Comparison of ENCODE assay signal across 23 cellular contexts in genomic region chr10:133238066-133238804, GRCh38. TPM values are rescaled to one million over a fixed set of nuclear protein-coding genes. Genes with fewer than 3 reads are reported as not detected.
DNase-seq lines count a peak whose midpoint lies in the region; FAIRE-seq and TF ChIP-seq lines count a peak whose summit lies in the region.
"Had no signal": no experiment of that assay in that cellular context is flagged by ENCODE, and none has a peak within 500 bp of the region (broad histone marks: within the 10 kb centered on the region; RNA-seq: fewer than 3 reads in every experiment).

No MANE protein-coding gene starts in this region.

- H3K4ac ChIP-seq in H1 (replicated peaks; ENCODE audit: insufficient read length, low read depth, low read length): no peak overlapping the region

- FAIRE-seq in H1 (lab: Jason Lieb, UNC): peak; percentile 19
- FAIRE-seq: bronchial epithelial cell had no signal

- WGBS in H1 (ENCODE audit: extremely low coverage in 1 of 2, insufficient coverage in 1 of 2, insufficient read length in 1 of 2, insufficient replicate concordance in 2 of 2, low coverage in 1 of 2, low lambda C conversion rate in 2 of 2, missing lambda C conversion rate in 1 of 2), 2 experiments: 9% methylated on average over 28 of the region's 44 CpGs; no CpG with 5 or more reads in 1 of the 2 experiments

- no peak overlapping the region for H2AK5ac ChIP-seq in H1 (ENCODE audit: low read depth, low read length)

- H2BK120ac ChIP-seq in H1 (replicated peaks; ENCODE audit: low read depth, low read length): no peak overlapping the region

- TF ChIP-seq CTCF in H1 (IDR thresholded peaks at IDR 0.05; ENCODE audit: control extremely low read depth in 1 of 3, insufficient read depth in 1 of 3, low read depth in 1 of 3, low read length in 3 of 3): no peak

- DNase-seq in H1 (ENCODE audit: low read depth in 1 of 2, low spot score in 2 of 2): no peak
- peak; percentile 56 for DNase-seq in left kidney (ENCODE audit: low read depth, low spot score)
- no peak for DNase-seq in effector memory CD4-positive, alpha-beta T cell
- DNase-seq in NCI-H345 (lab: John Stamatoyannopoulos, UW): no peak
- DNase-seq in HCEC 1CT: no peak
- no peak for DNase-seq in NCI-H510A (lab: John Stamatoyannopoulos, UW)
- DNase-seq: activated CD4-positive, alpha-beta memory T cell treated with anti-CD3 and anti-CD28 coated beads for 36 hours; activated T-cell treated with anti-CD3 and anti-CD28 coated beads for 4 hours; amygdala; colonic mucosa; GM23248; KG1; NCI-H2171; RPMI8226; stimulated activated CD8-positive, alpha-beta memory T cell treated with anti-CD3 and anti-CD28 coated beads, Interleukin-4, amount 100 ng/mL, for 48 hours; upper lobe of right lung had no signal

- POLR2A ChIA-PET in H1 (lab: Charles Lee; ENCODE audit: partially characterized antibody): interaction anchor here (1.0 to 1.7 kb wide), 6 partner anchors 9 to 26 kb away, joined by 3 to 6 read pairs (median 4); no protein-coding TSS in a partner anchor

- no peak overlapping the region for H3K56ac ChIP-seq in H1 (replicated peaks; ENCODE audit: insufficient read length, low read depth, low read length)

- H3K14ac ChIP-seq in H1 (ENCODE audit: insufficient read length): no peak overlapping the region

- H3K4me3 ChIP-seq in BLaER1 (no peak overlapping the region), HUES48 (ENCODE audit: low read depth, low read length) (peak overlapping the region; percentile 60), H1 (ENCODE audit: extremely low read depth in 1 of 4, insufficient read depth in 2 of 4, low read depth in 3 of 4, low read length in 4 of 4) (peak overlapping the region; percentile 22 to 62 (median 37))
- no peak overlapping the region for H3K4me3 ChIP-seq in effector memory CD4-positive, alpha-beta T cell (ENCODE audit: insufficient read depth, low read depth, low read length, poor library complexity, severe bottlenecking)
- H3K4me3 ChIP-seq: colonic mucosa, GM23248, upper lobe of right lung had no signal

- H4K91ac ChIP-seq in H1 (replicated peaks; ENCODE audit: insufficient read length, low read length): no peak overlapping the region

- CTCF ChIA-PET in H1 (lab: Charles Lee; ENCODE audit: partially characterized antibody): interaction anchor here (1.8 kb wide), 1 partner anchor 69 kb away, joined by 7 read pairs; no protein-coding TSS in a partner anchor

- H3K79me1 ChIP-seq in H1 (ENCODE audit: low read depth, low read length): 0 out of 2 replicates have a peak, but pooled peaks cover 2% of the 10 kb centered on the region

- no peaks in the 10 kb centered on the region for H3K36me3 ChIP-seq in BLaER1
- H3K36me3 ChIP-seq in HUES48 (ENCODE audit: control insufficient read depth, insufficient read depth, low read length): no peaks in the 10 kb centered on the region
- peaks cover 0 to 5% (median 0%) of the 10 kb centered on the region in 4 experiments; a peak in 4 of 8 replicates for H3K36me3 ChIP-seq in H1 (ENCODE audit: control insufficient read depth in 2 of 4, insufficient read depth in 4 of 4, low read length in 3 of 4)
- H3K36me3 ChIP-seq in effector memory CD4-positive, alpha-beta T cell (ENCODE audit: control insufficient read depth, insufficient read depth, low read length): no peaks in the 10 kb centered on the region
- H3K36me3 ChIP-seq: colonic mucosa, upper lobe of right lung, WERI-Rb-1 had no signal

- no peak overlapping the region for H2BK5ac ChIP-seq in H1 (ENCODE audit: low read depth, low read length)

- H3K27me3 ChIP-seq in BLaER1: peaks cover 84% of the 10 kb centered on the region
- H3K27me3 ChIP-seq in HUES48 (ENCODE audit: control insufficient read depth, insufficient read depth, low read length): peaks cover 48% of the 10 kb centered on the region
- peaks cover 23 to 46% (median 43%) of the 10 kb centered on the region in 4 experiments for H3K27me3 ChIP-seq in H1 (replicated peaks in 1 of 4; ENCODE audit: control insufficient read depth in 3 of 4, extremely low read depth in 1 of 4, insufficient read depth in 3 of 4, low read length in 3 of 4)
- peaks cover 67% of the 10 kb centered on the region for H3K27me3 ChIP-seq in effector memory CD4-positive, alpha-beta T cell (replicated peaks; ENCODE audit: control insufficient read depth, insufficient read depth, low read length, poor library complexity, severe bottlenecking)

- peaks cover 12% of the 10 kb centered on the region; the same call in 1 of the 2 replicates for H3K23me2 ChIP-seq in H1 (ENCODE audit: low read depth, low read length)

- H3K18ac ChIP-seq in H1 (ENCODE audit: extremely low read depth, low read length): peak overlapping the region; percentile 60; the same call in 1 of the 2 replicates

- H3K4me2 ChIP-seq in BLaER1 (peak overlapping the region; percentile 22), H1 (ENCODE audit: insufficient read depth in 1 of 2, low read depth in 2 of 2, low read length in 2 of 2) (peak overlapping the region; percentile 91 to 92)

- no peaks in the 10 kb centered on the region for H3K9me3 ChIP-seq in BLaER1
- no peaks in the 10 kb centered on the region for H3K9me3 ChIP-seq in HUES48 (ENCODE audit: control insufficient read depth, insufficient read depth, low read length)
- H3K9me3 ChIP-seq in H1 (ENCODE audit: insufficient read depth in 2 of 2, low read depth in 1 of 2, low read length in 1 of 2): no peaks in the 10 kb centered on the region
- H3K9me3 ChIP-seq in effector memory CD4-positive, alpha-beta T cell (ENCODE audit: control insufficient read depth, low read length): no peaks in the 10 kb centered on the region
- H3K9me3 ChIP-seq: colonic mucosa, upper lobe of right lung had no signal

- H2BK12ac ChIP-seq in H1 (ENCODE audit: low read depth, low read length): 0 out of 2 replicates have a peak overlapping the region, but pooled peaks have one; percentile 3

- H2BK15ac ChIP-seq in H1 (ENCODE audit: low read length): no peak overlapping the region

- H2BK20ac ChIP-seq in H1 (ENCODE audit: low read length): no peak overlapping the region

- H2AFZ ChIP-seq in H1 (ENCODE audit: low read length): no peak overlapping the region
- H2AFZ ChIP-seq: GM23248, parathyroid adenoma had no signal

- H4K20me1 ChIP-seq in BLaER1 (peaks cover 34% of the 10 kb centered on the region), H1 (replicated peaks in 1 of 2; ENCODE audit: control insufficient read depth in 1 of 2, insufficient read depth in 2 of 2, low read length in 2 of 2) (peaks cover 0 to 4% of the 10 kb centered on the region in 2 experiments)

- TF ChIP-seq POLR2A in H1 (IDR thresholded peaks at IDR 0.05; ENCODE audit: control extremely low read depth in 1 of 2, low read depth in 2 of 2, low read length in 2 of 2): no peak

- no peak overlapping the region for H3K23ac ChIP-seq in H1 (ENCODE audit: insufficient read length)

- no peak overlapping the region for H4K5ac ChIP-seq in H1 (ENCODE audit: insufficient read length, low read depth, low read length)

- no peak overlapping the region for H3K27ac ChIP-seq in BLaER1
- peak overlapping the region; percentile 51 for H3K27ac ChIP-seq in HUES48 (ENCODE audit: low read depth, low read length)
- no peak overlapping the region for H3K27ac ChIP-seq in H1 (ENCODE audit: low read depth, low read length)
- no peak overlapping the region for H3K27ac ChIP-seq in effector memory CD4-positive, alpha-beta T cell (ENCODE audit: insufficient read depth, low read length, poor library complexity, severe bottlenecking)
- H3K27ac ChIP-seq: colonic mucosa, GM23248, parathyroid adenoma, upper lobe of right lung had no signal

- TF ChIP-seq EP300 in H1 (IDR thresholded peaks at IDR 0.05; ENCODE audit: borderline replicate concordance in 1 of 2, low read depth in 2 of 2, low read length in 2 of 2): no peak

- TF ChIP-seq RAD21 in H1 (IDR thresholded peaks at IDR 0.05 in 1 of 2, conservative IDR thresholded peaks at IDR 0.05 in 1 of 2; ENCODE audit: low read depth in 2 of 2, low read length in 2 of 2): no peak

- H3K79me2 ChIP-seq in H1 (ENCODE audit: control insufficient read depth in 1 of 2, insufficient read depth in 2 of 2, low read length in 2 of 2): no peaks in the 10 kb centered on the region
- H3K79me2 ChIP-seq: parathyroid adenoma had no signal

- H3K4me1 ChIP-seq in BLaER1: peaks cover 68% of the 10 kb centered on the region
- H3K4me1 ChIP-seq in HUES48 (ENCODE audit: control insufficient read depth, insufficient read depth, low read length): peaks cover 9% of the 10 kb centered on the region
- H3K4me1 ChIP-seq in H1 (replicated peaks in 1 of 4; ENCODE audit: control insufficient read depth in 3 of 4, insufficient read depth in 4 of 4, low read length in 3 of 4): peaks cover 3 to 25% (median 13%) of the 10 kb centered on the region in 4 experiments
- H3K4me1 ChIP-seq in effector memory CD4-positive, alpha-beta T cell (ENCODE audit: control insufficient read depth, insufficient read depth, low read length, poor library complexity, severe bottlenecking): peaks cover 39% of the 10 kb centered on the region
- H3K4me1 ChIP-seq: colonic mucosa, parathyroid adenoma had no signal

- H4K8ac ChIP-seq in H1 (ENCODE audit: extremely low read depth, insufficient read depth, low read length): no peak overlapping the region

- no peak overlapping the region for H3K9ac ChIP-seq in BLaER1
- no peak overlapping the region for H3K9ac ChIP-seq in HUES48 (ENCODE audit: low read depth, low read length)
- H3K9ac ChIP-seq in H1 (replicated peaks in 1 of 4; ENCODE audit: extremely low read depth in 1 of 4, low read depth in 3 of 4, low read length in 3 of 4): peak overlapping the region in 1 of 4 experiments; percentile 17; a peak in 2 of 7 replicates
- H3K9ac ChIP-seq: GM23248, parathyroid adenoma had no signal

RNA-seq across cellular contexts. Expression of gene VENTX, which starts 0.6 kb away (rescaled TPM):
- 4.7 and 5.6 TPM in 2 replicates for total RNA-seq in H1 (2021; fragmentation: NEBNext Ultra II Directional; extraction: Animal tissue kit (Norgen Biotek cat#: 25700))
- 5.6 and 7.8 TPM in 2 replicates for polyA plus RNA-seq in H1 (2011; rRNA removed)
- 4.6 TPM for polyA plus RNA-seq in H1 (2011; cell fraction: cytosol; rRNA removed)
- 17.4 TPM for polyA plus RNA-seq in H1 (2011; cell fraction: nucleus; rRNA removed)
- 3.4 to 5.9 TPM (median 5.1 TPM) in 4 replicates for polyA plus RNA-seq in H1 (2012, experiment 1 of 2)
- 3.8 TPM for polyA plus RNA-seq in H1 (2012, experiment 2 of 2)
- 3.8 TPM for polyA plus RNA-seq in H1 (2013, experiment 1 of 2)
- polyA plus RNA-seq in H1 (2013, experiment 2 of 2): 3.5 TPM
- polyA minus RNA-seq in H1 (2011; rRNA and poly(A)+ RNA removed): 1.6 and 1.7 TPM in 2 replicates
- polyA minus RNA-seq in H1 (2011; cell fraction: cytosol; rRNA and poly(A)+ RNA removed): 5.8 TPM
- polyA minus RNA-seq in H1 (2011; cell fraction: nucleus; rRNA and poly(A)+ RNA removed): 6.0 TPM
- total RNA-seq: A673, bronchial epithelial cell, GM23248 had no signal
- polyA plus RNA-seq: BJ, GM23248 had no signal

RNA-seq across cellular contexts. Expression of gene UTF1, which starts 8.2 kb away (rescaled TPM):
- 21.7 and 21.8 TPM in 2 replicates for total RNA-seq in H1 (2021; fragmentation: NEBNext Ultra II Directional; extraction: Animal tissue kit (Norgen Biotek cat#: 25700))
- polyA plus RNA-seq in H1 (2011; rRNA removed): 0.47 and 0.97 TPM in 2 replicates
- 0.56 TPM for polyA plus RNA-seq in H1 (2011; cell fraction: cytosol; rRNA removed)
- 3.0 TPM for polyA plus RNA-seq in H1 (2011; cell fraction: nucleus; rRNA removed)
- 4.6 to 12.2 TPM (median 10.6 TPM) in 4 replicates for polyA plus RNA-seq in H1 (2012, experiment 1 of 2)
- polyA plus RNA-seq in H1 (2012, experiment 2 of 2): 0.80 TPM
- polyA plus RNA-seq in H1 (2013, experiment 1 of 2): 23.8 TPM
- 24.8 TPM for polyA plus RNA-seq in H1 (2013, experiment 2 of 2)
- polyA minus RNA-seq in H1 (2011; rRNA and poly(A)+ RNA removed): not detected in 2 replicates
- 6.3 TPM for polyA minus RNA-seq in H1 (2011; cell fraction: cytosol; rRNA and poly(A)+ RNA removed)
- polyA minus RNA-seq in H1 (2011; cell fraction: nucleus; rRNA and poly(A)+ RNA removed): 4.3 TPM
- total RNA-seq: A673; activated CD4-positive, alpha-beta memory T cell treated with anti-CD3 and anti-CD28 coated beads for 36 hours; bronchial epithelial cell; colonic mucosa; GM23248; upper lobe of right lung had no signal
- polyA plus RNA-seq: BJ, GM23248 had no signal

RNA-seq across cellular contexts. Expression of gene ADAM8, which starts 38.4 kb away (rescaled TPM):
- total RNA-seq in H1 (2021; fragmentation: NEBNext Ultra II Directional; extraction: Animal tissue kit (Norgen Biotek cat#: 25700)): 4.4 and 4.6 TPM in 2 replicates
- 4.6 and 6.0 TPM in 2 replicates for polyA plus RNA-seq in H1 (2011; rRNA removed)
- 3.4 TPM for polyA plus RNA-seq in H1 (2011; cell fraction: cytosol; rRNA removed)
- 24.5 TPM for polyA plus RNA-seq in H1 (2011; cell fraction: nucleus; rRNA removed)
- 1.7 to 3.4 TPM (median 2.6 TPM) in 4 replicates for polyA plus RNA-seq in H1 (2012, experiment 1 of 2)
- polyA plus RNA-seq in H1 (2012, experiment 2 of 2): 1.7 TPM
- 3.5 TPM for polyA plus RNA-seq in H1 (2013, experiment 1 of 2)
- 3.1 TPM for polyA plus RNA-seq in H1 (2013, experiment 2 of 2)
- polyA minus RNA-seq in H1 (2011; rRNA and poly(A)+ RNA removed): 2.2 and 2.5 TPM in 2 replicates
- polyA minus RNA-seq in H1 (2011; cell fraction: cytosol; rRNA and poly(A)+ RNA removed): 3.8 TPM
- 10.3 TPM for polyA minus RNA-seq in H1 (2011; cell fraction: nucleus; rRNA and poly(A)+ RNA removed)
- polyA plus RNA-seq: GM23248 had no signal

Comparison
In these comparisons a context has a peak if more than half of its experiments do, and no peak if none do; other contexts are left out.
1. H3K4me3 ChIP-seq: peak in HUES48 (single experiment) and H1 (4 of 4); none in BLaER1 (single experiment) and effector memory CD4-positive, alpha-beta T cell (single experiment).